ENCODE assay signal across 1 cellular context in the genomic region with DNA sequence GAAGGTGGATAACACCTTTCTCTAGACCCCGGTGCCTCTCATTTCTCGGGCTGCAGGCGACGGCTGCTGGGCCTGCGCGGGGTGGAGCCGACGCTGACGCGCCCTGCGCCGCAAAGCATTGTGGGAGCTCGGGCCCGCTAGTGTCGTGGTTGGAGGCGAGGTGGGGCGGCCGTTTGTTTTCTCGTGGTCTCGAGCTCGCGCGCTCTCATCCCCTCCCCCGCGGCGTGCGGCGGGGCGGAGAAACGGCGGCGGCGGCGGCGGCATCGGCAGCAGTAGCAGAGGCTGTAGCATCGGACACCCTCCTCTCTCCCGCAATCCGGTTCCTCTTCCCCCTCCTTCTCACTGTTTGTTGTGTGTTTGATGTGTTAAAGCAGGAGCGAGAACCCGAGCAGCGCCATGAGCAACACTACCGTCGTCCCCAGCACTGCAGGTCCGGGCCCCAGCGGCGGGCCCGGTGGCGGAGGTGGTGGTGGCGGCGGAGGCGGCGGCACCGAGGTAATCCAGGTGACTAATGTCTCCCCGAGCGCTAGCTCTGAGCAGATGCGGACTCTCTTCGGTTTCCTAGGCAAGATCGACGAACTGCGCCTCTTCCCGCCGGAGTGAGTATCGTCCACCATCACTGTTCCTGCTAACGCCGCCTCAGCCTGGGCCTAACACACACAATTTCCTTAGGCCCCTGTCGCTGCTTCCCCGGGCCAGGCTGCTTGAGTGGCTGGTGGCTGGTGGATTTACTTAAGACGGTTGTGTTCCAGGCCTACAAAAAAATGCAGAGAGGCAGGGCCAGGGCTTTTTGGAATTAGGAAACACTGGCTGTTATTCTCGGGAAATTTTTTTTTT.
TF ChIP-seq lines count a peak whose summit lies in the region.

TSS of gene SRSF11 (plus strand) at position 140 of the 837 bp plus-strand sequence. CDS start at position 397, 257 bp downstream.

TF ChIP-seq in WTC11, 78 proteins besides CTCF, POLR2A, EP300 and RAD21 (continued from another document):
- TF ChIP-seq, protein P1, sequence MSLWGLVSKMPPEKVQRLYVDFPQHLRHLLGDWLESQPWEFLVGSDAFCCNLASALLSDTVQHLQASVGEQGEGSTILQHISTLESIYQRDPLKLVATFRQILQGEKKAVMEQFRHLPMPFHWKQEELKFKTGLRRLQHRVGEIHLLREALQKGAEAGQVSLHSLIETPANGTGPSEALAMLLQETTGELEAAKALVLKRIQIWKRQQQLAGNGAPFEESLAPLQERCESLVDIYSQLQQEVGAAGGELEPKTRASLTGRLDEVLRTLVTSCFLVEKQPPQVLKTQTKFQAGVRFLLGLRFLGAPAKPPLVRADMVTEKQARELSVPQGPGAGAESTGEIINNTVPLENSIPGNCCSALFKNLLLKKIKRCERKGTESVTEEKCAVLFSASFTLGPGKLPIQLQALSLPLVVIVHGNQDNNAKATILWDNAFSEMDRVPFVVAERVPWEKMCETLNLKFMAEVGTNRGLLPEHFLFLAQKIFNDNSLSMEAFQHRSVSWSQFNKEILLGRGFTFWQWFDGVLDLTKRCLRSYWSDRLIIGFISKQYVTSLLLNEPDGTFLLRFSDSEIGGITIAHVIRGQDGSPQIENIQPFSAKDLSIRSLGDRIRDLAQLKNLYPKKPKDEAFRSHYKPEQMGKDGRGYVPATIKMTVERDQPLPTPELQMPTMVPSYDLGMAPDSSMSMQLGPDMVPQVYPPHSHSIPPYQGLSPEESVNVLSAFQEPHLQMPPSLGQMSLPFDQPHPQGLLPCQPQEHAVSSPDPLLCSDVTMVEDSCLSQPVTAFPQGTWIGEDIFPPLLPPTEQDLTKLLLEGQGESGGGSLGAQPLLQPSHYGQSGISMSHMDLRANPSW (CRISPR knock-in tag; conservative IDR thresholded peaks at IDR 0.05; ENCODE audit: low read depth) = no peak
- TF ChIP-seq, protein P2, sequence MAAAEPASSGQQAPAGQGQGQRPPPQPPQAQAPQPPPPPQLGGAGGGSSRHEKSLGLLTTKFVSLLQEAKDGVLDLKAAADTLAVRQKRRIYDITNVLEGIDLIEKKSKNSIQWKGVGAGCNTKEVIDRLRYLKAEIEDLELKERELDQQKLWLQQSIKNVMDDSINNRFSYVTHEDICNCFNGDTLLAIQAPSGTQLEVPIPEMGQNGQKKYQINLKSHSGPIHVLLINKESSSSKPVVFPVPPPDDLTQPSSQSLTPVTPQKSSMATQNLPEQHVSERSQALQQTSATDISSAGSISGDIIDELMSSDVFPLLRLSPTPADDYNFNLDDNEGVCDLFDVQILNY (CRISPR knock-in tag; IDR thresholded peaks at IDR 0.05) = peak; percentile 79; the same call in 1 of the 2 replicates
- TF ChIP-seq ELF4 (CRISPR knock-in tag; IDR thresholded peaks at IDR 0.05; ENCODE audit: low read depth) (no peak), IRF2 (CRISPR knock-in tag; IDR thresholded peaks at IDR 0.05; ENCODE audit: borderline replicate concordance, low read depth) (0 out of 2 replicates have a peak, but pooled peaks have one; percentile 36), ZNF512 (CRISPR knock-in tag; IDR thresholded peaks at IDR 0.05; ENCODE audit: borderline replicate concordance) (0 out of 2 replicates have a peak, but pooled peaks have one; percentile 54), ZNF423 (CRISPR knock-in tag; IDR thresholded peaks at IDR 0.05) (no peak), SOX15 (CRISPR knock-in tag; IDR thresholded peaks at IDR 0.05) (no peak), RORB (CRISPR knock-in tag; IDR thresholded peaks at IDR 0.05) (no peak), NFE2L1 (CRISPR knock-in tag; IDR thresholded peaks at IDR 0.05) (peak; percentile 90), TP53 (CRISPR knock-in tag; IDR thresholded peaks at IDR 0.05) (no peak)
- TF ChIP-seq, protein P3, sequence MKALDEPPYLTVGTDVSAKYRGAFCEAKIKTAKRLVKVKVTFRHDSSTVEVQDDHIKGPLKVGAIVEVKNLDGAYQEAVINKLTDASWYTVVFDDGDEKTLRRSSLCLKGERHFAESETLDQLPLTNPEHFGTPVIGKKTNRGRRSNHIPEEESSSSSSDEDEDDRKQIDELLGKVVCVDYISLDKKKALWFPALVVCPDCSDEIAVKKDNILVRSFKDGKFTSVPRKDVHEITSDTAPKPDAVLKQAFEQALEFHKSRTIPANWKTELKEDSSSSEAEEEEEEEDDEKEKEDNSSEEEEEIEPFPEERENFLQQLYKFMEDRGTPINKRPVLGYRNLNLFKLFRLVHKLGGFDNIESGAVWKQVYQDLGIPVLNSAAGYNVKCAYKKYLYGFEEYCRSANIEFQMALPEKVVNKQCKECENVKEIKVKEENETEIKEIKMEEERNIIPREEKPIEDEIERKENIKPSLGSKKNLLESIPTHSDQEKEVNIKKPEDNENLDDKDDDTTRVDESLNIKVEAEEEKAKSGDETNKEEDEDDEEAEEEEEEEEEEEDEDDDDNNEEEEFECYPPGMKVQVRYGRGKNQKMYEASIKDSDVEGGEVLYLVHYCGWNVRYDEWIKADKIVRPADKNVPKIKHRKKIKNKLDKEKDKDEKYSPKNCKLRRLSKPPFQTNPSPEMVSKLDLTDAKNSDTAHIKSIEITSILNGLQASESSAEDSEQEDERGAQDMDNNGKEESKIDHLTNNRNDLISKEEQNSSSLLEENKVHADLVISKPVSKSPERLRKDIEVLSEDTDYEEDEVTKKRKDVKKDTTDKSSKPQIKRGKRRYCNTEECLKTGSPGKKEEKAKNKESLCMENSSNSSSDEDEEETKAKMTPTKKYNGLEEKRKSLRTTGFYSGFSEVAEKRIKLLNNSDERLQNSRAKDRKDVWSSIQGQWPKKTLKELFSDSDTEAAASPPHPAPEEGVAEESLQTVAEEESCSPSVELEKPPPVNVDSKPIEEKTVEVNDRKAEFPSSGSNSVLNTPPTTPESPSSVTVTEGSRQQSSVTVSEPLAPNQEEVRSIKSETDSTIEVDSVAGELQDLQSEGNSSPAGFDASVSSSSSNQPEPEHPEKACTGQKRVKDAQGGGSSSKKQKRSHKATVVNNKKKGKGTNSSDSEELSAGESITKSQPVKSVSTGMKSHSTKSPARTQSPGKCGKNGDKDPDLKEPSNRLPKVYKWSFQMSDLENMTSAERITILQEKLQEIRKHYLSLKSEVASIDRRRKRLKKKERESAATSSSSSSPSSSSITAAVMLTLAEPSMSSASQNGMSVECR (CRISPR knock-in tag; IDR thresholded peaks at IDR 0.05; ENCODE audit: borderline replicate concordance) = peak; percentile 64; the same call in 1 of the 2 replicates
